Comparison of ENCODE assay signal across 29 cellular contexts in genomic region chr15:39904115-39904514, GRCh38.
"Had no signal": no experiment of that assay in that cellular context is flagged by ENCODE, and none has a peak within 500 bp of the region (broad histone marks: within the 10 kb centered on the region; RNA-seq: fewer than 3 reads in every experiment).

No MANE protein-coding gene starts in this region.

- H3K9me3 ChIP-seq: colonic mucosa, esophagus squamous epithelium, gastrocnemius medialis, heart right ventricle, left lung, lower lobe of right lung, mucosa of descending colon had no signal

- H3K36me3 ChIP-seq: colonic mucosa, esophagus squamous epithelium, gastrocnemius medialis, heart right ventricle, left lung, lower lobe of right lung had no signal

- H3K9me3 Mint-ChIP-seq: dendritic cell treated with granulocyte-macrophage colony-stimulating factor and Interleukin-4, amounts not matched to agents 40 ng/mL and 50 ng/mL, for 4 days; effector memory CD8-positive, alpha-beta T cell; endodermal cell; memory B cell; mesothelial cell of epicardium; naive B cell; natural killer cell had no signal

- H3K27ac Mint-ChIP-seq: dendritic cell treated with granulocyte-macrophage colony-stimulating factor and Interleukin-4, amounts not matched to agents 40 ng/mL and 50 ng/mL, for 4 days; effector memory CD8-positive, alpha-beta T cell; endodermal cell; memory B cell; mesothelial cell of epicardium; naive B cell; natural killer cell had no signal

- H3K4me1 ChIP-seq: colonic mucosa, esophagus squamous epithelium, gastrocnemius medialis, heart right ventricle, left lung, lower lobe of right lung had no signal

- H3K27ac ChIP-seq: colonic mucosa, epithelial cell of prostate, esophagus squamous epithelium, gastrocnemius medialis, heart right ventricle, left lung, lower lobe of right lung had no signal

- H3K4me3 ChIP-seq: colonic mucosa, esophagus squamous epithelium, gastrocnemius medialis, heart right ventricle, left lung, lower lobe of right lung, mucosa of descending colon had no signal

- DNase-seq: colonic mucosa; cortex of kidney; effector CD8-positive, alpha-beta T cell; effector memory CD8-positive, alpha-beta T cell; endodermal cell; erythroblast; esophagus squamous epithelium; foreskin fibroblast; foreskin melanocyte; gastrocnemius medialis; glutamatergic neuron; head of caudate nucleus; heart right ventricle; hippocampal formation; left cardiac atrium; left lung; left ventricle myocardium superior; lower lobe of right lung; mucosa of descending colon; naive B cell; natural killer cell had no signal

- H3K27me3 ChIP-seq: colonic mucosa, esophagus squamous epithelium, gastrocnemius medialis, left lung had no signal

- H3K36me3 Mint-ChIP-seq: memory B cell, mesothelial cell of epicardium, naive B cell, natural killer cell had no signal

- H3K4me3 Mint-ChIP-seq: dendritic cell treated with granulocyte-macrophage colony-stimulating factor and Interleukin-4, amounts not matched to agents 40 ng/mL and 50 ng/mL, for 4 days; effector memory CD8-positive, alpha-beta T cell; endodermal cell; memory B cell; mesothelial cell of epicardium; naive B cell; natural killer cell had no signal

- H3K4me1 Mint-ChIP-seq: memory B cell, mesothelial cell of epicardium, naive B cell, natural killer cell had no signal

- FAIRE-seq: endometrium, islet of Langerhans, keratinocyte had no signal

- ATAC-seq: effector memory CD8-positive, alpha-beta T cell; esophagus mucosa; gastrocnemius medialis; heart right ventricle; left cardiac atrium; left lung; left ventricle myocardium superior; lower lobe of right lung; mucosa of descending colon; natural killer cell had no signal
